ENCODE assay signal across 1 cellular context in genomic region chr18:41354151-41354550, GRCh38.
TF ChIP-seq lines count a peak whose summit lies in the region.

No MANE protein-coding gene starts in this region.

TF ChIP-seq in GM23338, 12 proteins besides CTCF, POLR2A, EP300 and RAD21:
- no peak for TF ChIP-seq ZNF462 (CRISPR knock-in tag; IDR thresholded peaks at IDR 0.05)
